8 cellular contexts compared by ENCODE assay signal in the genomic region with DNA sequence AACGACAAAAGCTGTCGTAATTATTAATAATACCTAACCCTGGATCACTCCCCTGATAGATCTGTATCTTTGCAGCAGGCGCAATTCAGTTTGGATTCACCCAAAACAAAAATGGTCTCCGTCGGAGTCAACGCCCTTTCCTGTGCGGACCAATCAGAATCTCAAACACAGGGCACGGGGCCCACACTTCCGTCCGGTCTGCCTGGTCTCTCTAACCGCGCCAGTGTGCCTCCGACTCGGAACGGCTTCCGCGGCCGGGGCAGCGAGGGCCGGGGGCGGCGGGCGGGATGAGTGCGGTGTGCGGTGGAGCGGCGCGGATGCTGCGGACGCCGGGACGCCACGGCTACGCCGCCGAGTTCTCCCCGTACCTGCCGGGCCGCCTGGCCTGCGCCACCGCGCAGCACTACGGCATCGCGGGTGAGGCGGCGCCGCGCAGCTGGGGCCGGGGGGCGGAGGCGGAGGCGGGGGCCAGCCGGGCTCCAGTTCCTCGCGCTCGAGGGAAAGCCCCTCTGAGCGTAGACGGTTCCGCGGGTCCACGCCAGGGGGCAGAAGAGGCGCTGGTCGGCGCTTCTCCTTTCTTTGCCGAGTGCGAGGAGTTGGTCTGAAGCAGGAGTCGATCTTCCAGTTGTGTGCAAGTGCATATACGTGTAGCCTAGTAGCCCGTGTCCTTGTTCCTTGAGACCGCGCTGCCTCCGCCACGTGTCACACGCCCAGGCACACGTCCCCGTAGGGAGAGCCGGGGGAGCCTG.
DNase-seq lines count a peak whose midpoint lies in the region; ATAC-seq, FAIRE-seq and TF ChIP-seq lines count a peak whose summit lies in the region.

A gene with protein sequence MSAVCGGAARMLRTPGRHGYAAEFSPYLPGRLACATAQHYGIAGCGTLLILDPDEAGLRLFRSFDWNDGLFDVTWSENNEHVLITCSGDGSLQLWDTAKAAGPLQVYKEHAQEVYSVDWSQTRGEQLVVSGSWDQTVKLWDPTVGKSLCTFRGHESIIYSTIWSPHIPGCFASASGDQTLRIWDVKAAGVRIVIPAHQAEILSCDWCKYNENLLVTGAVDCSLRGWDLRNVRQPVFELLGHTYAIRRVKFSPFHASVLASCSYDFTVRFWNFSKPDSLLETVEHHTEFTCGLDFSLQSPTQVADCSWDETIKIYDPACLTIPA (plus strand): TSS at position 214 of the 749 bp plus-strand sequence. CDS start 74 bp downstream, at position 288.

- H3K9me3 ChIP-seq in BLaER1 treated with 17β-estradiol and CSF1 and Interleukin-3, amounts not matched to agents 10 nM and 100 nM (replicated peaks in 1 of 11): no peaks in the 10 kb centered on the region

- TF ChIP-seq CTCF in coronary artery (IDR thresholded peaks at IDR 0.05): peak; percentile 40

- peak within 1 kb of the TSS; percentile 80 to 93 (median 87) for H3K27ac ChIP-seq in BLaER1 treated with 17β-estradiol and CSF1 and Interleukin-3, amounts not matched to agents 10 nM and 100 nM
- H3K27ac ChIP-seq in coronary artery: peak within 1 kb of the TSS; percentile 76 to 98
- peak within 1 kb of the TSS; percentile 85 for H3K27ac ChIP-seq in layer of hippocampus (ENCODE audit: low read depth, low read length)

- H3K4me3 ChIP-seq in BLaER1 treated with 17β-estradiol and CSF1 and Interleukin-3, amounts not matched to agents 10 nM and 100 nM: peak within 1 kb of the TSS; percentile 64 to 77 (median 70)
- H3K4me3 ChIP-seq in coronary artery: peak within 1 kb of the TSS; percentile 97

- peak; percentile 71 for DNase-seq in GM19239 (ENCODE audit: insufficient read length, low spot score)
- peak; percentile 59 for DNase-seq in NCI-H510A (lab: John Stamatoyannopoulos, UW)
- DNase-seq in activated CD4-positive, alpha-beta T cell treated with anti-CD3 and anti-CD28 coated beads for 48 hours: peak; percentile 92
- peak; percentile 94 for DNase-seq in coronary artery (ENCODE audit: low spot score)
- peak; percentile 65 to 82 (median 74) for DNase-seq in stimulated activated CD4-positive, alpha-beta T cell treated with anti-CD3 and anti-CD28 coated beads, Interleukin-1b, Interleukin-23, amount 100 ng/mL, for 24 hours (ENCODE audit: low read depth in 4 of 4, low spot score in 1 of 4)

- ATAC-seq in HG03442 (IDR thresholded peaks at IDR 0.05; ENCODE audit: unreplicated experiment): peak; percentile 90

- peak; percentile 97 for FAIRE-seq in GM19239 (lab: Jason Lieb, UNC)

- peaks cover 0 to 30% (median 19%) of the 10 kb centered on the region in 11 experiments; a peak in 14 of 22 replicates for H3K36me3 ChIP-seq in BLaER1 treated with 17β-estradiol and CSF1 and Interleukin-3, amounts not matched to agents 10 nM and 100 nM

- H3K9ac ChIP-seq in BLaER1 treated with 17β-estradiol and CSF1 and Interleukin-3, amounts not matched to agents 10 nM and 100 nM: peak within 1 kb of the TSS; percentile 81 to 96 (median 89)

- peaks cover 7 to 15% (median 13%) of the 10 kb centered on the region in 10 experiments; a peak in 16 of 20 replicates for H3K4me1 ChIP-seq in BLaER1 treated with 17β-estradiol and CSF1 and Interleukin-3, amounts not matched to agents 10 nM and 100 nM

- H4K20me1 ChIP-seq in BLaER1 treated with 17β-estradiol and CSF1 and Interleukin-3, amounts not matched to agents 10 nM and 100 nM: no peaks in the 10 kb centered on the region

- H3K27me3 ChIP-seq in BLaER1 treated with 17β-estradiol and CSF1 and Interleukin-3, amounts not matched to agents 10 nM and 100 nM: no peaks in the 10 kb centered on the region
- H3K27me3 ChIP-seq in layer of hippocampus (ENCODE audit: control insufficient read depth, insufficient read depth, low read length): no peaks in the 10 kb centered on the region

- peak within 1 kb of the TSS; percentile 66 to 89 (median 83) for H3K4me2 ChIP-seq in BLaER1 treated with 17β-estradiol and CSF1 and Interleukin-3, amounts not matched to agents 10 nM and 100 nM

Comparison
In these comparisons a context has a peak if more than half of its experiments do, and no peak if none do; other contexts are left out.
1. Peak in every context shown above with its lines: DNase-seq, ATAC-seq, H3K4me3 ChIP-seq and H3K27ac ChIP-seq.